In the genomic region with DNA sequence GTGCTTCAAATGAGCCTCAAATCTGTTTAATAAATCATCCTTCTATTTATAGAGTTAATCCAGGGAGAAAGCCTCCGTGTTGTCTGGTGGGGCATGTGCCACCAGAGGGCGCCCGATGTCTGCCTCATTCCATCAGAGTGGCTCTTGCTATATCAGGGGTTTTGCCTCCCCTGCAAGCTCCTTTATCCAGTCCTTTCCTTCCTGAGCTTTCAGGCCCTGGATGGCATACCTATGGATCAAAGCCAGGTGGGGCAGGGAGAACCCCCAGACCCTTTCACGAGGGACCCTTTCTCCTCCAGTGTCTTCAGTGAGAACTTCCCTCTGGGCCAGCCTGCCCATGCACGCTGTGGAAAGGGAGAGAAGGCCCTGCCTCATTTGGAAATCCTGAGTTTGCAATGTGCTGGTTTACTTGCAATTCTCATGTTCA, we compare ENCODE assay signal across 8 cellular contexts. TPM values are rescaled to one million over a fixed set of nuclear protein-coding genes. Genes with fewer than 3 reads are reported as not detected.
DNase-seq lines count a peak whose midpoint lies in the region; ATAC-seq, FAIRE-seq and TF ChIP-seq lines count a peak whose summit lies in the region.

No MANE protein-coding gene starts in this region.

- no peak overlapping the region for H3K4me3 ChIP-seq in MG63
- H3K4me3 ChIP-seq in SJCRH30, result no peak overlapping the region
- H3K4me3 ChIP-seq in pancreas, result no peak overlapping the region
- no peak overlapping the region for H3K4me3 ChIP-seq in tibial artery

- 16 to 20% methylated on average over 5 of the region's 5 CpGs for WGBS in pancreas, 2 donors

- DNase-seq in ELF-1 (ENCODE audit: low read depth, low spot score) (peak; percentile 86), GOT3 (lab: John Stamatoyannopoulos, UW) (peak; percentile 43), MG63 (peak; percentile 52), SJCRH30 (peak; percentile 65 to 90), glomerular endothelial cell (ENCODE audit: extremely low read depth, low read depth, low spot score) (peak; percentile 36), pancreas (peak; percentile 50 to 92 (median 78)), tibial artery (peak; percentile 88 to 93)
- DNase-seq in activated naive CD4-positive, alpha-beta T cell (lab: John Stamatoyannopoulos, UW), result peak; percentile 48 to 72 (median 62)

- intact Hi-C loops in pancreas (cut with DNase I), result loop anchor here in 2 of 3 donors (10.0 kb wide), 2 partner anchors 1334 to 1344 kb away; no protein-coding TSS in a partner anchor
- intact Hi-C loops in tibial artery (cut with DNase I; ENCODE audit: low total_unique reads), result loop anchor here (5.0 kb wide), 4 partner anchors 83 to 1342 kb away; no protein-coding TSS in a partner anchor

- TF ChIP-seq CTCF in pancreas (IDR thresholded peaks at IDR 0.05) (peak; percentile 71 to 83 (median 82)), tibial artery (IDR thresholded peaks at IDR 0.05) (peak; percentile 92 to 93)

- H3K27me3 ChIP-seq in MG63, result no peaks in the 10 kb centered on the region
- H3K27me3 ChIP-seq in SJCRH30, result peaks cover 16% of the 10 kb centered on the region; the same call in 1 of the 2 replicates
- no peaks in the 10 kb centered on the region for H3K27me3 ChIP-seq in pancreas
- no peaks in the 10 kb centered on the region for H3K27me3 ChIP-seq in tibial artery

- FAIRE-seq in pancreas (lab: Jason Lieb, UNC), result no peak

- H3K36me3 ChIP-seq in MG63, result no peaks in the 10 kb centered on the region
- no peaks in the 10 kb centered on the region for H3K36me3 ChIP-seq in SJCRH30
- H3K36me3 ChIP-seq in pancreas, result no peaks in the 10 kb centered on the region
- no peaks in the 10 kb centered on the region for H3K36me3 ChIP-seq in tibial artery

- ATAC-seq in pancreas, result peak; percentile 87 to 97 (median 94)

- H3K9me3 ChIP-seq in MG63, result no peaks in the 10 kb centered on the region
- H3K9me3 ChIP-seq in SJCRH30 (replicated peaks), result no peaks in the 10 kb centered on the region
- no peaks in the 10 kb centered on the region for H3K9me3 ChIP-seq in pancreas
- H3K9me3 ChIP-seq in tibial artery, result no peaks in the 10 kb centered on the region

- H3K4me1 ChIP-seq in SJCRH30, result no peaks in the 10 kb centered on the region; the same call in 1 of the 2 replicates
- peaks cover 0 to 4% (median 0%) of the 10 kb centered on the region in 3 donors for H3K4me1 ChIP-seq in pancreas
- H3K4me1 ChIP-seq in tibial artery, result peaks cover 0 to 40% (median 25%) of the 10 kb centered on the region in 4 donors

- no peak overlapping the region for H3K27ac ChIP-seq in SJCRH30
- H3K27ac ChIP-seq in pancreas, result no peak overlapping the region
- peak overlapping the region; percentile 70 to 76 for H3K27ac ChIP-seq in tibial artery

RNA-seq across cellular contexts. Expression of a gene that starts 39.8 kb away (rescaled TPM):
- total RNA-seq in MG63 (2014; rRNA removed; shearing (Covaris generic); ENCODE audit: low replicate concordance), result 29.1 and 34.6 TPM in 2 replicates
- total RNA-seq in SJCRH30 (2014; rRNA removed; shearing (Covaris generic)), result 27.7 TPM in 2 replicates
- total RNA-seq in glomerular endothelial cell (19.4 and 20.6 TPM in 2 replicates), pancreas (10 to 100 TPM in 2 of 6 donors, 1 to 10 TPM in 4; 8.0 to 13.5 (median 8.9) TPM)
- 10 to 100 TPM in 1 of 2 donors, 1 to 10 TPM in 1; 8.2 to 13.6 TPM for polyA plus RNA-seq in pancreas

Comparison
In these comparisons a context has a peak if more than half of its experiments do, and no peak if none do; other contexts are left out.
1. DNase-seq: peak in every context shown above with its lines; median percentile 90 in tibial artery; 86 in ELF-1; 78 in SJCRH30; 78 in pancreas; 62 in activated naive CD4-positive, alpha-beta T cell; 52 in MG63; 43 in GOT3; 36 in glomerular endothelial cell.
2. H3K27ac ChIP-seq: peak in tibial artery (2 of 2); none in SJCRH30 (single experiment) and pancreas (0 of 4).